Comparison of ENCODE assay signal across 8 cellular contexts in genomic region chr16:28211758-28212531, GRCh38. TPM values are rescaled to one million over a fixed set of nuclear protein-coding genes. Genes with fewer than 3 reads are reported as not detected.
DNase-seq lines count a peak whose midpoint lies in the region; ATAC-seq and TF ChIP-seq lines count a peak whose summit lies in the region.

A gene with protein sequence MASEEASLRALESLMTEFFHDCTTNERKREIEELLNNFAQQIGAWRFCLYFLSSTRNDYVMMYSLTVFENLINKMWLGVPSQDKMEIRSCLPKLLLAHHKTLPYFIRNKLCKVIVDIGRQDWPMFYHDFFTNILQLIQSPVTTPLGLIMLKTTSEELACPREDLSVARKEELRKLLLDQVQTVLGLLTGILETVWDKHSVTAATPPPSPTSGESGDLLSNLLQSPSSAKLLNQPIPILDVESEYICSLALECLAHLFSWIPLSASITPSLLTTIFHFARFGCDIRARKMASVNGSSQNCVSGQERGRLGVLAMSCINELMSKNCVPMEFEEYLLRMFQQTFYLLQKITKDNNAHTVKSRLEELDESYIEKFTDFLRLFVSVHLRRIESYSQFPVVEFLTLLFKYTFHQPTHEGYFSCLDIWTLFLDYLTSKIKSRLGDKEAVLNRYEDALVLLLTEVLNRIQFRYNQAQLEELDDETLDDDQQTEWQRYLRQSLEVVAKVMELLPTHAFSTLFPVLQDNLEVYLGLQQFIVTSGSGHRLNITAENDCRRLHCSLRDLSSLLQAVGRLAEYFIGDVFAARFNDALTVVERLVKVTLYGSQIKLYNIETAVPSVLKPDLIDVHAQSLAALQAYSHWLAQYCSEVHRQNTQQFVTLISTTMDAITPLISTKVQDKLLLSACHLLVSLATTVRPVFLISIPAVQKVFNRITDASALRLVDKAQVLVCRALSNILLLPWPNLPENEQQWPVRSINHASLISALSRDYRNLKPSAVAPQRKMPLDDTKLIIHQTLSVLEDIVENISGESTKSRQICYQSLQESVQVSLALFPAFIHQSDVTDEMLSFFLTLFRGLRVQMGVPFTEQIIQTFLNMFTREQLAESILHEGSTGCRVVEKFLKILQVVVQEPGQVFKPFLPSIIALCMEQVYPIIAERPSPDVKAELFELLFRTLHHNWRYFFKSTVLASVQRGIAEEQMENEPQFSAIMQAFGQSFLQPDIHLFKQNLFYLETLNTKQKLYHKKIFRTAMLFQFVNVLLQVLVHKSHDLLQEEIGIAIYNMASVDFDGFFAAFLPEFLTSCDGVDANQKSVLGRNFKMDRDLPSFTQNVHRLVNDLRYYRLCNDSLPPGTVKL (minus strand): TSS chr16:28211965. CDS start chr16:28211368, 597 bp downstream.

- no peaks in the 10 kb centered on the region for H3K27me3 ChIP-seq in GM06990 (replicated peaks; ENCODE audit: control insufficient read depth, insufficient read depth, low read length)

- DNase-seq in GM06990 (ENCODE audit: extremely low read depth, insufficient read length) (peak; percentile 96), NCI-H1105 (lab: John Stamatoyannopoulos, UW) (peak; percentile 93), SKM-1 (lab: John Stamatoyannopoulos, UW; ENCODE audit: unreplicated experiment) (peak; percentile 64), glomerular endothelial cell (ENCODE audit: extremely low read depth, low read depth, low spot score) (no peak), omental fat pad (ENCODE audit: low spot score) (peak; percentile 91)
- DNase-seq in activated naive CD4-positive, alpha-beta T cell treated with anti-CD3 and anti-CD28 coated beads, Interleukin-2, amount 50 U/mL, for 72 hours (ENCODE audit: low spot score in 2 of 2): peak; percentile 96 to 99

- TF ChIP-seq CTCF in GM06990 (IDR thresholded peaks at IDR 0.05; ENCODE audit: insufficient read depth, low read length, poor library complexity, severe bottlenecking) (no peak), omental fat pad (IDR thresholded peaks at IDR 0.05) (no peak)

- H3K36me3 Mint-ChIP-seq in activated naive CD4-positive, alpha-beta T cell treated with anti-CD3 and anti-CD28 coated beads, Interleukin-2, amount 50 U/mL, for 72 hours: peaks cover 30 to 44% of the 10 kb centered on the region in 2 donors

- peaks cover 3 to 5% of the 10 kb centered on the region in 2 donors for H3K9me3 Mint-ChIP-seq in activated naive CD4-positive, alpha-beta T cell treated with anti-CD3 and anti-CD28 coated beads, Interleukin-2, amount 50 U/mL, for 72 hours

- H3K27ac Mint-ChIP-seq in activated naive CD4-positive, alpha-beta T cell treated with anti-CD3 and anti-CD28 coated beads, Interleukin-2, amount 50 U/mL, for 72 hours: peak within 1 kb of the TSS; percentile 90

- peak within 1 kb of the TSS; percentile 56 for H3K27ac ChIP-seq in temporal lobe (ENCODE audit: low read depth, low read length)

- peaks cover 7% of the 10 kb centered on the region for H3K36me3 ChIP-seq in GM06990 (ENCODE audit: control insufficient read depth, insufficient read depth, low read length)

- ATAC-seq in HG02610 (IDR thresholded peaks at IDR 0.05; ENCODE audit: unreplicated experiment) (peak; percentile 81), omental fat pad (ENCODE audit: low FRiP score) (peak; percentile 92)
- ATAC-seq in activated naive CD4-positive, alpha-beta T cell treated with anti-CD3 and anti-CD28 coated beads, Interleukin-2, amount 50 U/mL, for 72 hours: peak; percentile 86 to 92

- peak within 1 kb of the TSS; percentile 74 for H3K4me3 ChIP-seq in GM06990 (replicated peaks; ENCODE audit: low read depth, low read length)

RNA-seq across cellular contexts. Expression of the gene that starts here (rescaled TPM):
- 100 to 1,000 TPM; 204 to 278 TPM for total RNA-seq in activated naive CD4-positive, alpha-beta T cell treated with anti-CD3 and anti-CD28 coated beads, Interleukin-2, amount 50 U/mL, for 72 hours
- total RNA-seq in glomerular endothelial cell: 70.2 and 91.3 TPM in 2 replicates
- total RNA-seq in omental fat pad: 100 to 1,000 TPM in 2 of 4 donors, 10 to 100 TPM in 2; 59.5 to 162 (median 118) TPM
- 71.5 TPM for total RNA-seq in temporal lobe
